In the genomic region with DNA sequence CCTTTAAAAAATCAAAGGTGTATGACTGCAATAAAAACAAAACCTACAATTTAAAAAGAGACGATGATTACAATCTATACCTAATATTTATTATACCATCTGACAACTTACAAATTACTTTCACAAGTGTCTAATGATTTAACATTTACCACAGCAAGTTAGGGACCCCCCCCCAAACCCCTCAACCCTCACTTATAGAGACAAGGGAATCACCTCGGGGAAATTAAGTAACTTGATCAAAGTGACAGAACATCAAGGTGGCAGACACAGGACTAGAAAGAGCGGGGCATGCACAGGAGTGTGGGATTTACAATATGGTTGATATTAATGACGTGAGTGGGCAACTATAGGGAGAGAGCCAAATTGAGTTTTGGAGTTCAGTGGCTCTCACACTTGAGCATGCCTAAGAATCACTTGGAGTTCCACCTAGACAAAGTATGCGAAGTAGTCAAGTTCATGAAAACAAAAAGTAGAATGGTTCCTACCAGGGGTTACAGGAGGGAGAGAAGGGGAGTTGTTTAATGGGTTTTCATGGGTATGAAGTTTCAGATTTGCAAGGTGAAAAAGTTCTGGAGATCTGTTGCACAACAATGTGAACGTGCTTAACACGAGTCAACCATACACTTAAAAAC, we compare ENCODE assay signal across 14 cellular contexts.
"Had no signal": no experiment of that assay in that cellular context is flagged by ENCODE, and none has a peak within 500 bp of the region (broad histone marks: within the 10 kb centered on the region; RNA-seq: fewer than 3 reads in every experiment).

No MANE protein-coding gene starts in this region.

- H3K27me3 Mint-ChIP-seq: activated CD4-positive, alpha-beta memory T cell treated with anti-CD3 and anti-CD28 coated beads for 36 hours; stimulated activated naive B cell treated with anti-CD40 and anti-IgM and Interleukin-4, amounts not matched to agents 10 μg/mL and 1 μg/mL and 100 μg/mL, for 72 hours had no signal

- H3K4me2 ChIP-seq: neural progenitor cell had no signal

- H3K4me3 Mint-ChIP-seq: activated CD4-positive, alpha-beta memory T cell treated with anti-CD3 and anti-CD28 coated beads for 36 hours; activated T-cell treated with anti-CD3 and anti-CD28 coated beads, Interleukin-2, amount 50 U/mL, for 4 hours; neural progenitor cell; stimulated activated naive B cell treated with anti-CD40 and anti-IgM and Interleukin-4, amounts not matched to agents 10 μg/mL and 1 μg/mL and 100 μg/mL, for 72 hours; T-helper 2 cell treated with Interferon-gamma antibody and Interleukin-4, amounts not matched to agents 5 μg/mL and 100 μg/mL, for 36 hours had no signal

- H3K4me3 ChIP-seq: cardiac muscle cell, gastrocnemius medialis, heart right ventricle, neural progenitor cell had no signal

- H3K27ac ChIP-seq: cardiac muscle cell, gastrocnemius medialis, heart right ventricle, neural progenitor cell had no signal

- H3K36me3 ChIP-seq: cardiac muscle cell, gastrocnemius medialis, heart right ventricle, neural progenitor cell had no signal

- H2AFZ ChIP-seq: neural progenitor cell had no signal

- ATAC-seq: activated T-cell treated with anti-CD3 and anti-CD28 coated beads, Interleukin-2, amount 50 U/mL, for 4 hours; gastrocnemius medialis; heart right ventricle; right cardiac atrium; stimulated activated naive B cell treated with anti-CD40 and anti-IgM and Interleukin-4, amounts not matched to agents 10 μg/mL and 1 μg/mL and 100 μg/mL, for 72 hours had no signal

- DNase-seq: activated CD4-positive, alpha-beta memory T cell treated with anti-CD3 and anti-CD28 coated beads for 36 hours; activated CD4-positive, alpha-beta T cell treated with anti-CD3 and anti-CD28 coated beads for 1 hour; activated gamma-delta T cell; activated T-cell treated with anti-CD3 and anti-CD28 coated beads, Interleukin-2, amount 50 U/mL, for 4 hours; effector CD4-positive, alpha-beta T cell; gastrocnemius medialis; heart right ventricle; kidney; right cardiac atrium; stimulated activated naive B cell treated with anti-CD40 and anti-IgM and Interleukin-4, amounts not matched to agents 10 μg/mL and 1 μg/mL and 100 μg/mL, for 72 hours; substantia nigra had no signal

- H3K9me3 Mint-ChIP-seq: activated CD4-positive, alpha-beta memory T cell treated with anti-CD3 and anti-CD28 coated beads for 36 hours; activated T-cell treated with anti-CD3 and anti-CD28 coated beads, Interleukin-2, amount 50 U/mL, for 4 hours; neural progenitor cell; stimulated activated naive B cell treated with anti-CD40 and anti-IgM and Interleukin-4, amounts not matched to agents 10 μg/mL and 1 μg/mL and 100 μg/mL, for 72 hours; T-helper 2 cell treated with Interferon-gamma antibody and Interleukin-4, amounts not matched to agents 5 μg/mL and 100 μg/mL, for 36 hours had no signal

- H3K27ac Mint-ChIP-seq: activated CD4-positive, alpha-beta memory T cell treated with anti-CD3 and anti-CD28 coated beads for 36 hours; neural progenitor cell; T-helper 2 cell treated with Interferon-gamma antibody and Interleukin-4, amounts not matched to agents 5 μg/mL and 100 μg/mL, for 36 hours had no signal

- H3K9me3 ChIP-seq: gastrocnemius medialis, heart right ventricle had no signal

- H3K9ac ChIP-seq: neural progenitor cell had no signal

- H3K27me3 ChIP-seq: cardiac muscle cell, gastrocnemius medialis, heart right ventricle, neural progenitor cell had no signal
